In the genomic region with DNA sequence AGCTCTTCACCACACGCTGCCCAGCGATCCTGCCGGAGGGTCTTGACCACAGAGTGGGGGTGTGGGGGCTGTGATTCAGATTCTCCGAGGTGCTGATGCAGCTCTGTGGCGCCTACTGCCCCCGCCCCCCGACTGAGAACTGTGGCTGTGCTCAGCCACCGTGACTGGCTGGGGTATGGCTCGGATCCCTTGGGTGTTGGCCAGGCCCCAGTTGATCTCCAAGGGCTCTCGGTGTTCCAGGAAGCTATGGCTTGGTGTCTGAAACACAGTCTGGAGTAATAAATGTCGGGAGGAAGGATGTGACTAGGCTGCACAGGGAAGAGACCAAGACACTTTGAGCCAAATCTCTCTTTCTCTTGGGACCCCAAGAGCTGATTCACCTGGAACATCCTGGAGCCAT, we compare ENCODE assay signal across 11 cellular contexts.
DNase-seq lines count a peak whose midpoint lies in the region; ATAC-seq and TF ChIP-seq lines count a peak whose summit lies in the region.
"Had no signal": no experiment of that assay in that cellular context is flagged by ENCODE, and none has a peak within 500 bp of the region (broad histone marks: within the 10 kb centered on the region; RNA-seq: fewer than 3 reads in every experiment).

No MANE protein-coding gene starts in this region.

- peak overlapping the region; percentile 67 for H3K27ac Mint-ChIP-seq in neural crest cell (ENCODE audit: unreplicated experiment)
- H3K27ac Mint-ChIP-seq in progenitor cell of endocrine pancreas, result no peak overlapping the region
- H3K27ac Mint-ChIP-seq: activated CD4-positive, alpha-beta memory T cell treated with anti-CD3 and anti-CD28 coated beads, Interleukin-2, amount 10 ng/mL, durations not matched to agents 7 days and 5 days had no signal

- H3K4me3 Mint-ChIP-seq in neural crest cell (no peak overlapping the region), progenitor cell of endocrine pancreas (ENCODE audit: low read depth) (no peak overlapping the region)
- H3K4me3 Mint-ChIP-seq: activated CD4-positive, alpha-beta memory T cell treated with anti-CD3 and anti-CD28 coated beads, Interleukin-2, amount 10 ng/mL, durations not matched to agents 7 days and 5 days had no signal

- ATAC-seq in Right ventricle myocardium superior (ENCODE audit: poor library complexity), result peak; percentile 62
- no peak for ATAC-seq in HG02840 (IDR thresholded peaks at IDR 0.05; ENCODE audit: low FRiP score, unreplicated experiment)
- ATAC-seq in HG03280 (IDR thresholded peaks at IDR 0.05; ENCODE audit: unreplicated experiment), result no peak

- DNase-seq in Right ventricle myocardium superior (peak; percentile 57), cardiac septum (ENCODE audit: low spot score) (no peak), epithelial cell of proximal tubule (ENCODE audit: low read depth) (peak; percentile 7), neural crest cell (ENCODE audit: low read depth, low spot score) (no peak), T-helper 9 cell (no peak), progenitor cell of endocrine pancreas (ENCODE audit: low spot score, unreplicated experiment) (no peak)
- DNase-seq: activated CD4-positive, alpha-beta memory T cell treated with anti-CD3 and anti-CD28 coated beads, Interleukin-2, amount 10 ng/mL, durations not matched to agents 7 days and 5 days; GOT3; NCI-H524 had no signal

- H3K9me3 Mint-ChIP-seq in neural crest cell (no peaks in the 10 kb centered on the region), progenitor cell of endocrine pancreas (ENCODE audit: low read depth) (no peaks in the 10 kb centered on the region)
- H3K9me3 Mint-ChIP-seq: activated CD4-positive, alpha-beta memory T cell treated with anti-CD3 and anti-CD28 coated beads, Interleukin-2, amount 10 ng/mL, durations not matched to agents 7 days and 5 days had no signal

- H3K27me3 Mint-ChIP-seq in neural crest cell (ENCODE audit: low read depth) (no peaks in the 10 kb centered on the region), progenitor cell of endocrine pancreas (peaks cover 28% of the 10 kb centered on the region)

- TF ChIP-seq CTCF in epithelial cell of proximal tubule (conservative IDR thresholded peaks at IDR 0.05; ENCODE audit: low read depth, low read length) (no peak), neural crest cell (conservative IDR thresholded peaks at IDR 0.05) (no peak), progenitor cell of endocrine pancreas (IDR thresholded peaks at IDR 0.05; ENCODE audit: unreplicated experiment) (no peak)

- H3K36me3 Mint-ChIP-seq in neural crest cell (ENCODE audit: low read depth) (no peaks in the 10 kb centered on the region), progenitor cell of endocrine pancreas (ENCODE audit: insufficient read depth) (no peaks in the 10 kb centered on the region)

- H3K4me3 ChIP-seq in epithelial cell of proximal tubule (ENCODE audit: low read depth, low read length), result no peak overlapping the region

- H3K4me1 Mint-ChIP-seq in neural crest cell, result peaks cover 10% of the 10 kb centered on the region
- H3K4me1 Mint-ChIP-seq in progenitor cell of endocrine pancreas (ENCODE audit: low read depth), result no peaks in the 10 kb centered on the region

- intact Hi-C loops in Right ventricle myocardium superior (cut with DNase I), result loop anchor here (10.0 kb wide), 1 partner anchor 55 kb away; no protein-coding TSS in a partner anchor
- intact Hi-C loops in cardiac septum (cut with DNase I), result no loop called here

Comparison
In these comparisons a context has a peak if more than half of its experiments do, and no peak if none do; other contexts are left out.
1. DNase-seq: peak in Right ventricle myocardium superior (single experiment) and epithelial cell of proximal tubule (single experiment); none in cardiac septum (single experiment), neural crest cell (single experiment), T-helper 9 cell (single experiment) and progenitor cell of endocrine pancreas (single experiment).